In the genomic region with DNA sequence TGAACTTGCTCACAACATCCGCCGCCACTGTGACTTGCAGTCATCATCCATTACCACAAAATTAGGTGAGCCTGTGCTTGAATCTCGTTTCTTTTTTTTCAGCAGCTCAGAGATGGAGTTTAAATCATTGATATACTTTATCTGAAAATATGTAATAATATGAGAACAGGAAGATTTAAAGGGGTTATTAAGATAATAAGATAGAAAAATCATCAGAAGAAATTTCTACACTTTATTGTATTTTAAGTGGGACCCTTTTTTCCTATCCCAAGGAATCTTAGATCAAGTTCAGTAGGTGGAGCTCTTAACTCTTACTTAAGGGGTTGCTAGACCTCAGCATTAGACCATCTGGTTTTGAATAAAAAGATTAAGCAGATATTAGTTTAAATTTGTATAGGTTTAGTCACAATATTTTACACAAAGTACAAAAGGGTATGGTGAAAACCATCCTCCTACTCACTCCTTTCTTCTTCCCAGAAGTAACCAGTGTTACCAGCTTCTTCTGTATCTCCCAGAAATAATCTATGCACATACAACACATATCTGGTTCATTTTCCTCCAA, we compare ENCODE assay signal across 8 cellular contexts. TPM values are rescaled to one million over a fixed set of nuclear protein-coding genes. Genes with fewer than 3 reads are reported as not detected.
DNase-seq lines count a peak whose midpoint lies in the region; ATAC-seq and TF ChIP-seq lines count a peak whose summit lies in the region.

No MANE protein-coding gene starts in this region.

- no peaks in the 10 kb centered on the region for H3K4me1 ChIP-seq in rectal smooth muscle tissue (ENCODE audit: control insufficient read depth, insufficient read depth, low read length)

- ATAC-seq in HG02588 (IDR thresholded peaks at IDR 0.05; ENCODE audit: unreplicated experiment): peak; percentile 30
- peak; percentile 57 for ATAC-seq in activated CD4-positive, alpha-beta T cell treated with anti-CD3 and anti-CD28 coated beads for 36 hours

- TF ChIP-seq CTCF in type B pancreatic cell (conservative IDR thresholded peaks at IDR 0.05): no peak

- peak overlapping the region; percentile 94 for H3K27ac ChIP-seq in rectal smooth muscle tissue (ENCODE audit: low read depth, low read length)

- H3K27me3 ChIP-seq in rectal smooth muscle tissue (ENCODE audit: control insufficient read depth, insufficient read depth, low read length): no peaks in the 10 kb centered on the region

- peak overlapping the region; percentile 96 for H3K4me3 ChIP-seq in rectal smooth muscle tissue (ENCODE audit: low read length)

- peaks cover 17% of the 10 kb centered on the region for H3K36me3 Mint-ChIP-seq in activated CD4-positive, alpha-beta T cell treated with anti-CD3 and anti-CD28 coated beads for 36 hours (ENCODE audit: low read depth)
- H3K36me3 Mint-ChIP-seq in type B pancreatic cell: no peaks in the 10 kb centered on the region

- intact Hi-C loops in activated CD4-positive, alpha-beta T cell treated with anti-CD3 and anti-CD28 coated beads for 36 hours (cut with DNase I, micrococcal nuclease): loop anchor here (1.0 to 5.0 kb wide), 5 partner anchors 8 to 1791 kb away; partner anchors contain the start of genes HINT3 (in 1 of the 2) and NCOA7 (in 1 of the 2)

- H3K4me3 Mint-ChIP-seq in activated CD4-positive, alpha-beta T cell treated with anti-CD3 and anti-CD28 coated beads for 36 hours: no peak overlapping the region
- H3K4me3 Mint-ChIP-seq in type B pancreatic cell: no peak overlapping the region

- CTCF ChIA-PET in activated CD4-positive, alpha-beta T cell treated with anti-CD3 and anti-CD28 coated beads for 36 hours (lab: Charles Lee): interaction anchor here (0.9 to 4.9 kb wide), 16 partner anchors 9 to 481 kb away, joined by 3 to 80 read pairs (median 4); partner anchors contain the start of genes HINT3, NCOA7 and TRMT11

- H3K4me1 Mint-ChIP-seq in activated CD4-positive, alpha-beta T cell treated with anti-CD3 and anti-CD28 coated beads for 36 hours: peaks cover 20% of the 10 kb centered on the region
- peaks cover 9% of the 10 kb centered on the region for H3K4me1 Mint-ChIP-seq in type B pancreatic cell (ENCODE audit: unreplicated experiment)

- no peaks in the 10 kb centered on the region for H3K27me3 Mint-ChIP-seq in activated CD4-positive, alpha-beta T cell treated with anti-CD3 and anti-CD28 coated beads for 36 hours
- no peaks in the 10 kb centered on the region for H3K27me3 Mint-ChIP-seq in type B pancreatic cell

- H3K27ac Mint-ChIP-seq in activated CD4-positive, alpha-beta T cell treated with anti-CD3 and anti-CD28 coated beads for 36 hours: no peak overlapping the region
- no peak overlapping the region for H3K27ac Mint-ChIP-seq in type B pancreatic cell

- POLR2A ChIA-PET in activated CD4-positive, alpha-beta T cell treated with anti-CD3 and anti-CD28 coated beads for 36 hours (lab: Charles Lee): interaction anchor here (1.0 to 2.5 kb wide), 6 partner anchors 9 to 183 kb away, joined by 3 to 62 read pairs (median 9); partner anchors contain the start of genes HINT3 and NCOA7

- H3K9me3 Mint-ChIP-seq in activated CD4-positive, alpha-beta T cell treated with anti-CD3 and anti-CD28 coated beads for 36 hours (ENCODE audit: low read depth): no peaks in the 10 kb centered on the region
- no peaks in the 10 kb centered on the region for H3K9me3 Mint-ChIP-seq in type B pancreatic cell

- DNase-seq in activated gamma-delta T cell treated with Interleukin-2 at 50 U/mL for 16 hours (peak; percentile 48), activated gamma-delta T cell (lab: John Stamatoyannopoulos, UW) (no peak), NCI-H1105 (lab: John Stamatoyannopoulos, UW) (peak; percentile 54), fibroblast of peridontal ligament (ENCODE audit: extremely low read depth) (peak; percentile 49), type B pancreatic cell (ENCODE audit: extremely low spot score, unreplicated experiment) (no peak)
- DNase-seq in activated CD4-positive, alpha-beta T cell treated with anti-CD3 and anti-CD28 coated beads for 36 hours: peak; percentile 74

- no peaks in the 10 kb centered on the region for H3K36me3 ChIP-seq in rectal smooth muscle tissue (ENCODE audit: control insufficient read depth, insufficient read depth, low read length)

- peak overlapping the region; percentile 88 for H3K9ac ChIP-seq in rectal smooth muscle tissue (ENCODE audit: low read length)

RNA-seq across cellular contexts. Expression of gene NCOA7, which starts 9.4 kb away (rescaled TPM):
- 10 to 100 TPM; 54.3 to 67.4 TPM for total RNA-seq in activated CD4-positive, alpha-beta T cell treated with anti-CD3 and anti-CD28 coated beads for 36 hours
- 29.9 and 54.0 TPM in 2 replicates for total RNA-seq in type B pancreatic cell (ENCODE audit: low replicate concordance)

RNA-seq across cellular contexts. Expression of gene HEY2, which starts 32.0 kb away (rescaled TPM):
- total RNA-seq in activated CD4-positive, alpha-beta T cell treated with anti-CD3 and anti-CD28 coated beads for 36 hours: not detected
- total RNA-seq in type B pancreatic cell (ENCODE audit: low replicate concordance): 10.0 and 11.3 TPM in 2 replicates

Comparison
In these comparisons a context has a peak if more than half of its experiments do, and no peak if none do; other contexts are left out.
1. DNase-seq: peak in activated gamma-delta T cell treated with Interleukin-2 at 50 U/mL for 16 hours (single experiment), NCI-H1105 (single experiment), activated CD4-positive, alpha-beta T cell treated with anti-CD3 and anti-CD28 coated beads for 36 hours (single experiment) and fibroblast of peridontal ligament (single experiment); none in activated gamma-delta T cell (single experiment) and type B pancreatic cell (single experiment).
2. RNA of gene HEY2, which starts 32.0 kb away (total RNA-seq): 10.0 to 11.3 TPM in type B pancreatic cell; not detected in activated CD4-positive, alpha-beta T cell treated with anti-CD3 and anti-CD28 coated beads for 36 hours; every median in the first group is over 10 times any median in the second.